Comparison of ENCODE assay signal across 20 cellular contexts in the genomic region with DNA sequence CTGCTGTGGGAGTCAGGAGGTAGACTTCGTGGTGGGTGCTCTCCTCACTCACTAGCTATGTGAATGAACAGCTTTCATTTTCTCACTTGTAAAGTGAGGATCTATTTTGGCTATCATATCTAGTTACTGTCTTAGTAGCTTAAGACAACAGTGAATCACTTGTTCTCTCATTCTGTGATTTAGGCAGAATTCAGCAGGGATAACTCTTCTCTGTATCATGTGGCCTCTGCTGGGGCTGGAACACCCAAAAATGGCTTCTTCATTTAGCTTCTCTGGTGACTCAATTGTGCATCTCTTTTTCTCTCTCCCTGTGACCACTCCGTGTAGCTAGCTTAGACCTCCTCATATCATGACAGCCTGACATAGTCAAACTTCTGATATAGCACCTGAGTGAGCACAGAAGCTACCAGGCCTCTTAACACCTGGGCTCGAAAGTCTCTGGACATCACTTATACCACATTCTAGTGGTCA.
DNase-seq lines count a peak whose midpoint lies in the region; ATAC-seq and TF ChIP-seq lines count a peak whose summit lies in the region.
"Had no signal": no experiment of that assay in that cellular context is flagged by ENCODE, and none has a peak within 500 bp of the region (broad histone marks: within the 10 kb centered on the region; RNA-seq: fewer than 3 reads in every experiment).

No MANE protein-coding gene starts in this region.

- H3K4me3 ChIP-seq in GM12865 (ENCODE audit: low read depth, low read length) (peak overlapping the region; percentile 40; the same call in 1 of the 2 replicates), skeletal muscle satellite cell (ENCODE audit: low read length) (no peak overlapping the region)
- H3K4me3 ChIP-seq: adrenal gland, right atrium auricular region, SJSA1, thoracic aorta had no signal

- no peak overlapping the region for H3K27ac Mint-ChIP-seq in activated naive CD8-positive, alpha-beta T cell treated with anti-CD3 and anti-CD28 coated beads, Interleukin-2, amount 50 U/mL, for 24 hours
- H3K27ac Mint-ChIP-seq: CD14-positive monocyte had no signal

- H3K4me1 ChIP-seq in skeletal muscle satellite cell (ENCODE audit: control insufficient read depth, insufficient read depth, low read length), result peaks cover 8% of the 10 kb centered on the region
- H3K4me1 ChIP-seq: adrenal gland, SJSA1 had no signal

- H3K9ac ChIP-seq in skeletal muscle satellite cell (ENCODE audit: low read depth, low read length), result no peak overlapping the region

- peak; percentile 39 for ATAC-seq in HG02798 (IDR thresholded peaks at IDR 0.05; ENCODE audit: poor library complexity, unreplicated experiment)
- ATAC-seq in activated naive CD8-positive, alpha-beta T cell treated with anti-CD3 and anti-CD28 coated beads, Interleukin-2, amount 50 U/mL, for 24 hours, result peak; percentile 26
- no peak for ATAC-seq in HG03196 (IDR thresholded peaks at IDR 0.05; ENCODE audit: unreplicated experiment)
- no peak for ATAC-seq in HG03520 (IDR thresholded peaks at IDR 0.05; ENCODE audit: unreplicated experiment)

- no peaks in the 10 kb centered on the region for H3K36me3 Mint-ChIP-seq in activated naive CD8-positive, alpha-beta T cell treated with anti-CD3 and anti-CD28 coated beads, Interleukin-2, amount 50 U/mL, for 24 hours (ENCODE audit: low read depth)
- H3K36me3 Mint-ChIP-seq: CD14-positive monocyte had no signal

- H3K4me2 ChIP-seq in skeletal muscle satellite cell (ENCODE audit: low read length), result peak overlapping the region; percentile 41

- H3K9me3 Mint-ChIP-seq in activated naive CD8-positive, alpha-beta T cell treated with anti-CD3 and anti-CD28 coated beads, Interleukin-2, amount 50 U/mL, for 24 hours, result no peaks in the 10 kb centered on the region
- H3K9me3 Mint-ChIP-seq: central memory CD8-positive, alpha-beta T cell had no signal

- H3K36me3 ChIP-seq in skeletal muscle satellite cell (ENCODE audit: insufficient read depth, low read length), result no peaks in the 10 kb centered on the region
- H3K36me3 ChIP-seq: adrenal gland, right atrium auricular region, SJSA1, thoracic aorta had no signal

- no peak for TF ChIP-seq CTCF in GM12865 (IDR thresholded peaks at IDR 0.05; ENCODE audit: insufficient read depth, low read depth, low read length, missing control alignments)

- H3K27me3 ChIP-seq in skeletal muscle satellite cell (ENCODE audit: control insufficient read depth, insufficient read depth, low read length), result no peaks in the 10 kb centered on the region
- H3K27me3 ChIP-seq: adrenal gland, right atrium auricular region, SJSA1 had no signal

- H3K4me3 Mint-ChIP-seq in activated naive CD8-positive, alpha-beta T cell treated with anti-CD3 and anti-CD28 coated beads, Interleukin-2, amount 50 U/mL, for 24 hours, result no peak overlapping the region
- H3K4me3 Mint-ChIP-seq: CD14-positive monocyte; central memory CD8-positive, alpha-beta T cell had no signal

- no peaks in the 10 kb centered on the region for H3K9me3 ChIP-seq in skeletal muscle satellite cell (replicated peaks; ENCODE audit: low read length)
- H3K9me3 ChIP-seq: adrenal gland, right atrium auricular region, SJSA1, thoracic aorta had no signal

- peaks cover 28% of the 10 kb centered on the region for H3K4me1 Mint-ChIP-seq in activated naive CD8-positive, alpha-beta T cell treated with anti-CD3 and anti-CD28 coated beads, Interleukin-2, amount 50 U/mL, for 24 hours

- DNase-seq in GM12865 (ENCODE audit: low read depth) (peak; percentile 60), HCEC 1CT (no peak)
- DNase-seq in activated naive CD8-positive, alpha-beta T cell treated with anti-CD3 and anti-CD28 coated beads, Interleukin-2, amount 50 U/mL, for 24 hours, result no peak
- DNase-seq: activated CD4-positive, alpha-beta T cell treated with anti-CD3 and anti-CD28 coated beads, Interleukin-2, amount 50 U/mL, for 1 hour; adrenal gland; DMS79; effector memory CD4-positive, alpha-beta T cell; hypothalamus; NCI-H187 treated with DMSO at 0.1 percent for 48 hours; NCI-H510A; T-helper 9 cell had no signal

- H3K27me3 Mint-ChIP-seq in activated naive CD8-positive, alpha-beta T cell treated with anti-CD3 and anti-CD28 coated beads, Interleukin-2, amount 50 U/mL, for 24 hours, result peaks cover 1% of the 10 kb centered on the region
- H3K27me3 Mint-ChIP-seq: central memory CD8-positive, alpha-beta T cell had no signal

Comparison
In these comparisons a context has a peak if more than half of its experiments do, and no peak if none do; other contexts are left out.
1. ATAC-seq: peak in HG02798 (single experiment) and activated naive CD8-positive, alpha-beta T cell treated with anti-CD3 and anti-CD28 coated beads, Interleukin-2, amount 50 U/mL, for 24 hours (single experiment); none in HG03196 (single experiment) and HG03520 (single experiment).